ENCODE assay signal across 17 cellular contexts in the genomic region with DNA sequence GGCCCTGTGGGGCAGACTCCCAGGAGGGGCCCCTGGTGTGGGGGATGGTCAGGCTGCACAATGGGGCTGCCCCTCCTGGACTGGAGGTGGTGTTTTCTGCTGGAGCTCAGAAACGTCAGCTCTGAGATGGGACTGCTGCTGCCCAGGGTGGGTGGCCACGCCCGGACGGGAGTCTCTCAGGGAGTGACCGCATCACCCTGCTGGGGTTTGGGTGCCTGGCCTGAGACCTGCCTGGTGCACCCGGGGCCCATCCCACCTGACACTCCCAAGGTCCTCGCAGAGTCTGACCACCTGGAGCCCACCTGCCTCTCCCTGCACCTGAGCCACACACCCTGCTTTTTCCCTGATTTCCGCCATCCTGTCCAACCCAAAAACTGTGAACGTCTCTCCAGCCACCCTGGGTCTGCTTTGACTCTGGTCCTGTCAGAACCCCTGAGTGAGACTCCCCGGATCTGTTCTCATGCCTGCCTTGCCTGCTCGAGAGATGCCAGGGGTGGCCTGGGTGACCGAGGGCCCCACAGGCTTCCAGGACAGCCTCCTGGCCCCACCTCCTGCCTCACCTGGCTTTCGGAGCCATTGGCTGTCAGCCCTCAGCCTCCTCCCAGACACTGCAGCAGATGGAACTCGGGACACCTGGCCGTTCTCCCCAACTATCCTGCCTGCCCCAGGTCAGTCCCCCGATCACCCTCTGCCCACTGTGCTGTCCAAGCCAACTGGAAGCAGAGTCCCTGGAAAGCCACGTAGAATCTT. TPM values are rescaled to one million over a fixed set of nuclear protein-coding genes. Genes with fewer than 3 reads are reported as not detected.
DNase-seq lines count a peak whose midpoint lies in the region; ATAC-seq and TF ChIP-seq lines count a peak whose summit lies in the region.
"Had no signal": no experiment of that assay in that cellular context is flagged by ENCODE, and none has a peak within 500 bp of the region (broad histone marks: within the 10 kb centered on the region; RNA-seq: fewer than 3 reads in every experiment).

No MANE protein-coding gene starts in this region.

- H3K27me3 ChIP-seq in neuronal stem cell (ENCODE audit: control insufficient read depth in 3 of 3, insufficient read depth in 3 of 3, low read depth in 1 of 3, low read length in 3 of 3) (no peaks in the 10 kb centered on the region), upper lobe of left lung (no peaks in the 10 kb centered on the region)
- no peaks in the 10 kb centered on the region for H3K27me3 ChIP-seq in effector memory CD4-positive, alpha-beta T cell (replicated peaks; ENCODE audit: control insufficient read depth, insufficient read depth, low read length, poor library complexity, severe bottlenecking)
- H3K27me3 ChIP-seq: BLaER1 had no signal

- H3K14ac ChIP-seq in neuronal stem cell (ENCODE audit: low read length): no peak overlapping the region

- H3K4me3 ChIP-seq in neuronal stem cell (ENCODE audit: low read length in 2 of 2) (no peak overlapping the region), upper lobe of left lung (no peak overlapping the region)
- no peak overlapping the region for H3K4me3 ChIP-seq in effector memory CD4-positive, alpha-beta T cell (ENCODE audit: insufficient read depth, low read depth, low read length, poor library complexity, severe bottlenecking)
- H3K4me3 ChIP-seq: BLaER1 had no signal

- peak overlapping the region; percentile 68 for H2AK5ac ChIP-seq in neuronal stem cell (ENCODE audit: low read depth, low read length)

- H3K4me1 Mint-ChIP-seq in activated CD8-positive, alpha-beta memory T cell treated with anti-CD3 and anti-CD28 coated beads, Interleukin-2, amount 10 ng/mL, durations not matched to agents 7 days and 5 days: peaks cover 8% of the 10 kb centered on the region
- H3K4me1 Mint-ChIP-seq: CD14-positive monocyte, H9 had no signal

- DNase-seq in activated CD8-positive, alpha-beta memory T cell treated with anti-CD3 and anti-CD28 coated beads, Interleukin-2, amount 10 ng/mL, durations not matched to agents 7 days and 5 days: peak; percentile 18
- DNase-seq in activated CD8-positive, alpha-beta memory T cell treated with anti-CD3 and anti-CD28 coated beads, Interleukin-2, amount 50 U/mL, for 4 hours: no peak
- no peak for DNase-seq in neuronal stem cell (ENCODE audit: low spot score)
- peak in 1 of 2 donors; percentile 60 for DNase-seq in upper lobe of left lung
- no peak for DNase-seq in effector memory CD4-positive, alpha-beta T cell
- no peak for DNase-seq in A172 (ENCODE audit: low spot score)
- DNase-seq: CD4-positive, alpha-beta memory T cell; DMS153; DMS79; GDM1; H9; KBM-7 had no signal

- TF ChIP-seq POLR2A in upper lobe of left lung (IDR thresholded peaks at IDR 0.05): no peak

- H2BK5ac ChIP-seq in neuronal stem cell (ENCODE audit: low read length): no peak overlapping the region

- no peak overlapping the region for H3K27ac Mint-ChIP-seq in activated CD8-positive, alpha-beta memory T cell treated with anti-CD3 and anti-CD28 coated beads, Interleukin-2, amount 10 ng/mL, durations not matched to agents 7 days and 5 days
- H3K27ac Mint-ChIP-seq: CD4-positive, alpha-beta memory T cell; IgD-negative memory B cell had no signal

- H2BK120ac ChIP-seq in neuronal stem cell (ENCODE audit: low read depth, low read length): no peak overlapping the region

- H3K23ac ChIP-seq in neuronal stem cell (ENCODE audit: low read depth, low read length, poor library complexity): no peak overlapping the region

- no peaks in the 10 kb centered on the region for H3K27me3 Mint-ChIP-seq in activated CD8-positive, alpha-beta memory T cell treated with anti-CD3 and anti-CD28 coated beads, Interleukin-2, amount 10 ng/mL, durations not matched to agents 7 days and 5 days
- H3K27me3 Mint-ChIP-seq: CD4-positive, alpha-beta memory T cell; IgD-negative memory B cell had no signal

- peaks cover 16% of the 10 kb centered on the region for H3K9me3 Mint-ChIP-seq in activated CD8-positive, alpha-beta memory T cell treated with anti-CD3 and anti-CD28 coated beads, Interleukin-2, amount 10 ng/mL, durations not matched to agents 7 days and 5 days (ENCODE audit: low read depth)

- peak overlapping the region; percentile 38 for H3K18ac ChIP-seq in neuronal stem cell (ENCODE audit: low read length)

- H3K4me3 Mint-ChIP-seq in activated CD8-positive, alpha-beta memory T cell treated with anti-CD3 and anti-CD28 coated beads, Interleukin-2, amount 10 ng/mL, durations not matched to agents 7 days and 5 days: no peak overlapping the region
- H3K4me3 Mint-ChIP-seq: CD14-positive monocyte; CD4-positive, alpha-beta memory T cell; H9 had no signal

- no peak for ATAC-seq in activated CD8-positive, alpha-beta memory T cell treated with anti-CD3 and anti-CD28 coated beads, Interleukin-2, amount 10 ng/mL, durations not matched to agents 7 days and 5 days
- peak; percentile 20 to 24 for ATAC-seq in upper lobe of left lung (ENCODE audit: low FRiP score in 2 of 2)
- no peak for ATAC-seq in HG02642 (IDR thresholded peaks at IDR 0.05; ENCODE audit: poor library complexity, unreplicated experiment)

- no peak overlapping the region for H2BK12ac ChIP-seq in neuronal stem cell (ENCODE audit: low read length)

- H3K27ac ChIP-seq in neuronal stem cell (replicated peaks; ENCODE audit: low read length): no peak overlapping the region
- no peak overlapping the region for H3K27ac ChIP-seq in upper lobe of left lung
- no peak overlapping the region for H3K27ac ChIP-seq in effector memory CD4-positive, alpha-beta T cell (ENCODE audit: insufficient read depth, low read length, poor library complexity, severe bottlenecking)
- H3K27ac ChIP-seq: 22Rv1, BLaER1 had no signal

- peaks cover 25 to 31% of the 10 kb centered on the region in 2 donors for H3K9me3 ChIP-seq in neuronal stem cell (replicated peaks in 1 of 2; ENCODE audit: control insufficient read depth in 2 of 2, insufficient read depth in 1 of 2, low read depth in 1 of 2, low read length in 2 of 2)
- H3K9me3 ChIP-seq in upper lobe of left lung: peaks cover 17 to 42% (median 34%) of the 10 kb centered on the region in 4 donors
- H3K9me3 ChIP-seq in effector memory CD4-positive, alpha-beta T cell (ENCODE audit: control insufficient read depth, low read length): peaks cover 10% of the 10 kb centered on the region

- H2BK15ac ChIP-seq in neuronal stem cell (ENCODE audit: low read length): no peak overlapping the region

- TF ChIP-seq EP300 in upper lobe of left lung (IDR thresholded peaks at IDR 0.05): no peak

- TF ChIP-seq CTCF in upper lobe of left lung (IDR thresholded peaks at IDR 0.05): no peak

- H3K4me2 ChIP-seq in neuronal stem cell (ENCODE audit: insufficient read depth, low read length, poor library complexity, severe bottlenecking): no peak overlapping the region
- H3K4me2 ChIP-seq: BLaER1 had no signal

- H2AFZ ChIP-seq in neuronal stem cell (ENCODE audit: low read length): no peak overlapping the region

- H4K8ac ChIP-seq in neuronal stem cell (ENCODE audit: low read depth, low read length): no peak overlapping the region

- no peak overlapping the region for H3K9ac ChIP-seq in neuronal stem cell (ENCODE audit: low read depth, low read length, poor library complexity)
- H3K9ac ChIP-seq: BLaER1 had no signal

- H3K79me1 ChIP-seq in neuronal stem cell (ENCODE audit: low read depth, low read length): no peaks in the 10 kb centered on the region

- CTCF ChIA-PET in activated CD8-positive, alpha-beta memory T cell treated with anti-CD3 and anti-CD28 coated beads, Interleukin-2, amount 10 ng/mL, durations not matched to agents 7 days and 5 days (lab: Charles Lee): no interaction called here

- no peaks in the 10 kb centered on the region for H3K4me1 ChIP-seq in neuronal stem cell (ENCODE audit: control insufficient read depth in 2 of 2, insufficient read depth in 1 of 2, low read depth in 1 of 2, low read length in 2 of 2)
- H3K4me1 ChIP-seq in upper lobe of left lung: no peaks in the 10 kb centered on the region
- no peaks in the 10 kb centered on the region for H3K4me1 ChIP-seq in effector memory CD4-positive, alpha-beta T cell (ENCODE audit: control insufficient read depth, insufficient read depth, low read length, poor library complexity, severe bottlenecking)
- H3K4me1 ChIP-seq: BLaER1 had no signal

- no peak overlapping the region for H3K4ac ChIP-seq in neuronal stem cell (ENCODE audit: low read length)

- WGBS in neuronal stem cell (ENCODE audit: extremely low coverage in 2 of 2, insufficient read length in 2 of 2, insufficient replicate concordance in 1 of 2), 2 donors: no CpG with 5 or more reads among the region's 17 CpGs
- WGBS in upper lobe of left lung, 2 donors: 89 to 94% methylated on average over 13 to 17 of the region's 17 CpGs

- peaks cover 17% of the 10 kb centered on the region for H3K36me3 Mint-ChIP-seq in activated CD8-positive, alpha-beta memory T cell treated with anti-CD3 and anti-CD28 coated beads, Interleukin-2, amount 10 ng/mL, durations not matched to agents 7 days and 5 days
- H3K36me3 Mint-ChIP-seq: CD14-positive monocyte, IgD-negative memory B cell had no signal

- H4K91ac ChIP-seq in neuronal stem cell (ENCODE audit: low read depth, low read length, poor library complexity): no peak overlapping the region

- H3K36me3 ChIP-seq in neuronal stem cell (replicated peaks in 1 of 2; ENCODE audit: control insufficient read depth in 2 of 2, insufficient read depth in 2 of 2, low read length in 2 of 2): no peaks in the 10 kb centered on the region
- no peaks in the 10 kb centered on the region for H3K36me3 ChIP-seq in upper lobe of left lung
- no peaks in the 10 kb centered on the region for H3K36me3 ChIP-seq in effector memory CD4-positive, alpha-beta T cell (ENCODE audit: control insufficient read depth, insufficient read depth, low read length)
- H3K36me3 ChIP-seq: BLaER1 had no signal

RNA-seq across cellular contexts. Expression of a gene that starts 11.6 kb away (rescaled TPM):
- total RNA-seq in activated CD8-positive, alpha-beta memory T cell treated with anti-CD3 and anti-CD28 coated beads, Interleukin-2, amount 10 ng/mL, durations not matched to agents 7 days and 5 days: 10 to 100 TPM; 18.1 to 26.8 TPM
- 41.7 TPM for polyA plus RNA-seq in neuronal stem cell (2013, experiment 1 of 2)
- 42.8 TPM for polyA plus RNA-seq in neuronal stem cell (2013, experiment 2 of 2)
- total RNA-seq in upper lobe of left lung: 100 to 1,000 TPM in 1 of 6 donors, 10 to 100 TPM in 5; 22.7 to 109 (median 34.0) TPM
- 31.7 and 44.5 TPM in 2 replicates for total RNA-seq in A172 (2014; rRNA removed; shearing (Covaris generic))

RNA-seq across cellular contexts. Expression of a gene that starts 47.4 kb away (rescaled TPM):
- total RNA-seq in activated CD8-positive, alpha-beta memory T cell treated with anti-CD3 and anti-CD28 coated beads, Interleukin-2, amount 10 ng/mL, durations not matched to agents 7 days and 5 days: 10 to 100 TPM in 1 of 2 experiments, 1 to 10 TPM in 1; 7.2 to 13.9 TPM
- 10.4 TPM for polyA plus RNA-seq in neuronal stem cell (2013, experiment 1 of 2)
- 10.6 TPM for polyA plus RNA-seq in neuronal stem cell (2013, experiment 2 of 2)
- total RNA-seq in upper lobe of left lung: 10 to 100 TPM in 3 of 6 donors, 1 to 10 TPM in 3; 2.0 to 12.0 (median 9.7) TPM
- 37.8 and 40.1 TPM in 2 replicates for total RNA-seq in A172 (2014; rRNA removed; shearing (Covaris generic))

RNA-seq across cellular contexts. Expression of a gene that starts 47.6 kb away (rescaled TPM):
- 10 to 100 TPM; 27.3 to 30.2 TPM for total RNA-seq in activated CD8-positive, alpha-beta memory T cell treated with anti-CD3 and anti-CD28 coated beads, Interleukin-2, amount 10 ng/mL, durations not matched to agents 7 days and 5 days
- polyA plus RNA-seq in neuronal stem cell (2013, experiment 1 of 2): 8.5 TPM
- 8.6 TPM for polyA plus RNA-seq in neuronal stem cell (2013, experiment 2 of 2)
- 10 to 100 TPM; 22.1 to 40.1 (median 29.2) TPM for total RNA-seq in upper lobe of left lung
- total RNA-seq in A172 (2014; rRNA removed; shearing (Covaris generic)): 19.2 and 23.0 TPM in 2 replicates

Comparison
In these comparisons a context has a peak if more than half of its experiments do, and no peak if none do; other contexts are left out.
1. ATAC-seq: peak in upper lobe of left lung (2 of 2); none in activated CD8-positive, alpha-beta memory T cell treated with anti-CD3 and anti-CD28 coated beads, Interleukin-2, amount 10 ng/mL, durations not matched to agents 7 days and 5 days (single experiment) and HG02642 (single experiment).